26 cellular contexts compared by ENCODE assay signal in genomic region chr3:155190686-155191085, GRCh38.
"Had no signal": no experiment of that assay in that cellular context is flagged by ENCODE, and none has a peak within 500 bp of the region (broad histone marks: within the 10 kb centered on the region; RNA-seq: fewer than 3 reads in every experiment).

No MANE protein-coding gene starts in this region.

- H3K9me2 ChIP-seq: SK-N-SH had no signal

- H3K4me1 ChIP-seq: adrenal gland had no signal

- H3K36me3 ChIP-seq: adrenal gland, WERI-Rb-1 had no signal

- H3K27ac ChIP-seq: adrenal gland, WERI-Rb-1 had no signal

- ATAC-seq: activated CD4-positive, alpha-beta T cell treated with anti-CD3 and anti-CD28 coated beads for 36 hours; activated CD8-positive, alpha-beta T cell treated with anti-CD3 and anti-CD28 coated beads for 36 hours; activated T-cell treated with anti-CD3 and anti-CD28 coated beads, Interleukin-2, amount 50 U/mL, for 72 hours; Right ventricle myocardium inferior had no signal

- H3K9ac ChIP-seq: SK-N-SH had no signal

- H3K27me3 ChIP-seq: adrenal gland had no signal

- H3K4me3 ChIP-seq: adrenal gland had no signal

- H3K9me3 ChIP-seq: adrenal gland, SK-N-SH had no signal

- H3K4me2 ChIP-seq: SK-N-SH had no signal

- DNase-seq: activated CD4-positive, alpha-beta T cell treated with anti-CD3 and anti-CD28 coated beads for 36 hours; activated CD4-positive, alpha-beta T cell treated with anti-CD3 and anti-CD28 coated beads, Interleukin-2, amount 50 U/mL, for 1 hour; activated CD8-positive, alpha-beta memory T cell treated with anti-CD3 and anti-CD28 coated beads, Interleukin-2, amount 50 U/mL, for 4 hours; activated CD8-positive, alpha-beta T cell treated with anti-CD3 and anti-CD28 coated beads for 36 hours; activated gamma-delta T cell treated with Interleukin-2 at 50 U/mL for 16 hours; activated naive CD4-positive, alpha-beta T cell treated with anti-CD3 and anti-CD28 coated beads, Interleukin-2, amount 50 U/mL, for 16 hours; activated naive CD8-positive, alpha-beta T cell treated with anti-CD3 and anti-CD28 coated beads, Interleukin-2, amount 10 ng/mL, durations not matched to agents 7 days and 5 days; activated T-cell treated with anti-CD3 and anti-CD28 coated beads, Interleukin-2, amount 50 U/mL, for 72 hours; adrenal gland; anterior cingulate cortex; KBM-7; NCI-H1092 treated with DMSO at 0.1 percent for 48 hours; NCI-H1417 treated with DMSO at 0.1 percent for 48 hours; NCI-H1694; NCI-H2029; NCI-H2107; NCI-H2171 treated with DMSO at 0.1 percent for 48 hours; NCI-H345; NCI-H510A; NCI-H526 treated with DMSO at 0.1 percent for 48 hours; NCI-H82; NK-92 treated with Interleukin-12 subunit alpha and Interleukin-12 subunit beta, amount 100 ng/mL, for 24 hours; SK-N-SH; T-helper 1 cell; WERI-Rb-1 had no signal
